ENCODE assay signal across 1 cellular context in genomic region chr10:102004376-102004775, GRCh38.
TF ChIP-seq lines count a peak whose summit lies in the region.

No MANE protein-coding gene starts in this region.

TF ChIP-seq in HepG2, 621 proteins besides CTCF, POLR2A, EP300 and RAD21 (continued from another document):
- TF ChIP-seq KIAA2018 (CRISPR knock-in tag; IDR thresholded peaks at IDR 0.05; ENCODE audit: borderline replicate concordance) (no peak), PAF1 (CRISPR knock-in tag; IDR thresholded peaks at IDR 0.05) (no peak)
